18 cellular contexts compared by ENCODE assay signal in genomic region chr9:15670884-15671283, GRCh38.
DNase-seq lines count a peak whose midpoint lies in the region; ATAC-seq, FAIRE-seq and TF ChIP-seq lines count a peak whose summit lies in the region.
"Had no signal": no experiment of that assay in that cellular context is flagged by ENCODE, and none has a peak within 500 bp of the region (broad histone marks: within the 10 kb centered on the region; RNA-seq: fewer than 3 reads in every experiment).

No MANE protein-coding gene starts in this region.

- SMC1A ChIA-PET in GM12878 (lab: Charles Lee; ENCODE audit: uncharacterized antibody, unreplicated experiment), result no interaction called here

- TF ChIP-seq POLR2A in GM12878 (IDR thresholded peaks at IDR 0.05; ENCODE audit: low read depth, low read length) (no peak), erythroblast (IDR thresholded peaks at IDR 0.05; ENCODE audit: low read length) (no peak)

- peak overlapping the region in 1 of 7 donors; percentile 18 for H3K27ac Mint-ChIP-seq in CD14-positive monocyte
- no peak overlapping the region for H3K27ac Mint-ChIP-seq in activated T-helper 2 cell treated with anti-CD3 and anti-CD28 coated beads, Interferon-gamma antibody, Interleukin-2, Interleukin-4, amounts not matched to agents 10 μg/mL and 5 μg/mL and 100 μg/mL, durations not matched to agents 14 hours and 24 hours and 36 hours
- H3K27ac Mint-ChIP-seq: effector memory CD8-positive, alpha-beta T cell; IgD-negative memory B cell had no signal

- H3K27me3 ChIP-seq in GM12878 (replicated peaks in 1 of 2; ENCODE audit: control insufficient read depth in 2 of 2, insufficient read depth in 2 of 2, low read length in 1 of 2), result no peaks in the 10 kb centered on the region
- H3K27me3 ChIP-seq: BLaER1, breast epithelium, gastrocnemius medialis had no signal

- TF ChIP-seq RAD21 in GM12878 (IDR thresholded peaks at IDR 0.05; ENCODE audit: insufficient read depth, low read depth, low read length), result no peak

- no peak overlapping the region for H3K4me3 Mint-ChIP-seq in CD14-positive monocyte
- H3K4me3 Mint-ChIP-seq in activated T-helper 2 cell treated with anti-CD3 and anti-CD28 coated beads, Interferon-gamma antibody, Interleukin-2, Interleukin-4, amounts not matched to agents 10 μg/mL and 5 μg/mL and 100 μg/mL, durations not matched to agents 14 hours and 24 hours and 36 hours (ENCODE audit: low read depth), result no peak overlapping the region
- H3K4me3 Mint-ChIP-seq: effector memory CD8-positive, alpha-beta T cell; IgD-negative memory B cell had no signal

- POLR2A ChIA-PET in GM12878 (lab: Charles Lee), result no interaction called here

- H4K20me1 ChIP-seq in GM12878 (ENCODE audit: control insufficient read depth, insufficient read depth), result no peaks in the 10 kb centered on the region
- H4K20me1 ChIP-seq: BLaER1 had no signal

- H3K4me1 Mint-ChIP-seq in CD14-positive monocyte, result no peaks in the 10 kb centered on the region
- no peaks in the 10 kb centered on the region for H3K4me1 Mint-ChIP-seq in activated T-helper 2 cell treated with anti-CD3 and anti-CD28 coated beads, Interferon-gamma antibody, Interleukin-2, Interleukin-4, amounts not matched to agents 10 μg/mL and 5 μg/mL and 100 μg/mL, durations not matched to agents 14 hours and 24 hours and 36 hours (ENCODE audit: low read depth)
- H3K4me1 Mint-ChIP-seq: IgD-negative memory B cell had no signal

- no peaks in the 10 kb centered on the region for H3K9me3 ChIP-seq in GM12878 (replicated peaks; ENCODE audit: control insufficient read depth, insufficient read depth, low read length)
- H3K9me3 ChIP-seq: BLaER1, gastrocnemius medialis had no signal

- no peak overlapping the region for H3K27ac ChIP-seq in GM12878 (ENCODE audit: control insufficient read depth, insufficient read depth)
- H3K27ac ChIP-seq: BLaER1, breast epithelium, gastrocnemius medialis, WERI-Rb-1 had no signal

- H2AFZ ChIP-seq in GM12878 (ENCODE audit: control insufficient read depth, low read depth, low read length), result no peak overlapping the region

- no peak for FAIRE-seq in GM12878 (lab: Jason Lieb, UNC)

- intact Hi-C loops in GM12878 (cut with micrococcal nuclease; ENCODE audit: unreplicated experiment) (no loop called here), CD14-positive monocyte (cut with micrococcal nuclease) (no loop called here)
- intact Hi-C loops in activated T-helper 2 cell treated with anti-CD3 and anti-CD28 coated beads, Interferon-gamma antibody, Interleukin-2, Interleukin-4, amounts not matched to agents 10 μg/mL and 5 μg/mL and 100 μg/mL, durations not matched to agents 14 hours and 24 hours and 36 hours (cut with micrococcal nuclease), result no loop called here

- RAD21 ChIA-PET in GM12878 (lab: Charles Lee; ENCODE audit: unreplicated experiment), result no interaction called here

- no peaks in the 10 kb centered on the region for H3K79me2 ChIP-seq in GM12878 (ENCODE audit: control insufficient read depth, insufficient read depth, low read length)

- TF ChIP-seq CTCF in GM12878 (IDR thresholded peaks at IDR 0.05 in 2 of 3, conservative IDR thresholded peaks at IDR 0.05 in 1 of 3; ENCODE audit: control insufficient read depth in 2 of 3, extremely low read depth in 1 of 3, insufficient read depth in 1 of 3, low read depth in 3 of 3, low read length in 3 of 3) (no peak), CD14-positive monocyte (IDR thresholded peaks at IDR 0.05) (no peak)

- in situ Hi-C loops in GM12878 (cut with MboI), result no loop called here

- no peak overlapping the region for H3K4me3 ChIP-seq in GM12878
- H3K4me3 ChIP-seq: BLaER1, breast epithelium, gastrocnemius medialis, smooth muscle cell had no signal

- ATAC-seq in GM18909 (IDR thresholded peaks at IDR 0.05; ENCODE audit: poor library complexity, unreplicated experiment) (peak; percentile 98), GM21529 (IDR thresholded peaks at IDR 0.05; ENCODE audit: unreplicated experiment) (peak; percentile 72), HG03064 (IDR thresholded peaks at IDR 0.05; ENCODE audit: low read depth, unreplicated experiment) (peak; percentile 72), GM12878 (peak; percentile 95)
- ATAC-seq: effector memory CD8-positive, alpha-beta T cell; gastrocnemius medialis had no signal

- CTCF ChIA-PET in GM12878 (lab: Yijun Ruan, JAX), result no interaction called here

- peak; percentile 11 for DNase-seq in GM12878 (ENCODE audit: low read depth, low spot score)
- no peak for DNase-seq in CD14-positive monocyte (ENCODE audit: low spot score)
- DNase-seq in activated T-helper 2 cell treated with anti-CD3 and anti-CD28 coated beads, Interferon-gamma antibody, Interleukin-2, Interleukin-4, amounts not matched to agents 10 μg/mL and 5 μg/mL and 100 μg/mL, durations not matched to agents 14 hours and 24 hours and 36 hours (ENCODE audit: low spot score), result no peak
- DNase-seq in hippocampal formation (lab: John Stamatoyannopoulos, UW), result no peak
- no peak for DNase-seq in erythroblast (lab: John Stamatoyannopoulos, UW)
- DNase-seq: activated naive CD4-positive, alpha-beta T cell treated with anti-CD3 and anti-CD28 coated beads, Interleukin-2, amount 50 U/mL, for 16 hours; effector memory CD8-positive, alpha-beta T cell; gastrocnemius medialis; NCI-H1048; NCI-H226; WERI-Rb-1 had no signal

- H3K9ac ChIP-seq in GM12878 (ENCODE audit: control insufficient read depth, insufficient read depth, low read length), result no peak overlapping the region
- H3K9ac ChIP-seq: BLaER1 had no signal

- no peaks in the 10 kb centered on the region for H3K27me3 Mint-ChIP-seq in CD14-positive monocyte (ENCODE audit: low read depth in 3 of 3)
- no peaks in the 10 kb centered on the region for H3K27me3 Mint-ChIP-seq in activated T-helper 2 cell treated with anti-CD3 and anti-CD28 coated beads, Interferon-gamma antibody, Interleukin-2, Interleukin-4, amounts not matched to agents 10 μg/mL and 5 μg/mL and 100 μg/mL, durations not matched to agents 14 hours and 24 hours and 36 hours (ENCODE audit: low read depth)
- H3K27me3 Mint-ChIP-seq: effector memory CD8-positive, alpha-beta T cell; IgD-negative memory B cell had no signal

- H3K36me3 ChIP-seq in GM12878 (ENCODE audit: control insufficient read depth in 2 of 2, insufficient read depth in 2 of 2, low read length in 1 of 2), result no peaks in the 10 kb centered on the region
- H3K36me3 ChIP-seq: BLaER1, breast epithelium, gastrocnemius medialis, WERI-Rb-1 had no signal

- H3K4me1 ChIP-seq in GM12878 (ENCODE audit: control insufficient read depth, insufficient read depth, low read length), result peaks cover 4% of the 10 kb centered on the region
- H3K4me1 ChIP-seq: BLaER1, breast epithelium, gastrocnemius medialis had no signal

- no TSS peak for BruUV-seq in GM12878 (replicated peaks; lab: Mats Ljungman, UMichigan)

- peaks cover 0 to 14% (median 9%) of the 10 kb centered on the region in 7 donors for H3K9me3 Mint-ChIP-seq in CD14-positive monocyte
- no peaks in the 10 kb centered on the region for H3K9me3 Mint-ChIP-seq in activated T-helper 2 cell treated with anti-CD3 and anti-CD28 coated beads, Interferon-gamma antibody, Interleukin-2, Interleukin-4, amounts not matched to agents 10 μg/mL and 5 μg/mL and 100 μg/mL, durations not matched to agents 14 hours and 24 hours and 36 hours
- H3K9me3 Mint-ChIP-seq: effector memory CD8-positive, alpha-beta T cell had no signal

- no peak overlapping the region for H3K4me2 ChIP-seq in GM12878 (ENCODE audit: control insufficient read depth, insufficient read depth)
- H3K4me2 ChIP-seq: BLaER1, smooth muscle cell had no signal

- H3K36me3 Mint-ChIP-seq in CD14-positive monocyte, result no peaks in the 10 kb centered on the region
- no peaks in the 10 kb centered on the region for H3K36me3 Mint-ChIP-seq in activated T-helper 2 cell treated with anti-CD3 and anti-CD28 coated beads, Interferon-gamma antibody, Interleukin-2, Interleukin-4, amounts not matched to agents 10 μg/mL and 5 μg/mL and 100 μg/mL, durations not matched to agents 14 hours and 24 hours and 36 hours (ENCODE audit: low read depth)
- H3K36me3 Mint-ChIP-seq: IgD-negative memory B cell had no signal

- TF ChIP-seq EP300 in GM12878 (IDR thresholded peaks at IDR 0.05; ENCODE audit: borderline replicate concordance in 1 of 2, control insufficient read depth in 1 of 2, low read depth in 2 of 2, low read length in 2 of 2), result no peak

- WGBS in GM12878 (ENCODE audit: insufficient coverage, insufficient replicate concordance, low lambda C conversion rate, missing lambda C conversion rate), result 68% methylated on average over 7 of the region's 7 CpGs

TF ChIP-seq in GM12878, 131 proteins besides CTCF, POLR2A, EP300 and RAD21 (continues in another document):
- TF ChIP-seq ATF7 (IDR thresholded peaks at IDR 0.05; ENCODE audit: low read depth) (peak; percentile 35), PAX5 (IDR thresholded peaks at IDR 0.05; ENCODE audit: borderline replicate concordance, low read depth, low read length) (0 out of 2 replicates have a peak, but pooled peaks have one; percentile 20)
